ENCODE assay signal across 13 cellular contexts in genomic region chr16:81482329-81483063, GRCh38. TPM values are rescaled to one million over a fixed set of nuclear protein-coding genes. Genes with fewer than 3 reads are reported as not detected.
DNase-seq lines count a peak whose midpoint lies in the region; ATAC-seq, FAIRE-seq and TF ChIP-seq lines count a peak whose summit lies in the region.
"Had no signal": no experiment of that assay in that cellular context is flagged by ENCODE, and none has a peak within 500 bp of the region (broad histone marks: within the 10 kb centered on the region; RNA-seq: fewer than 3 reads in every experiment).

No MANE protein-coding gene starts in this region.

- WGBS in H9 (ENCODE audit: extremely low coverage, insufficient read length, low lambda C conversion rate) = no CpG with 5 or more reads among the region's 15 CpGs

- H3K18ac ChIP-seq in H9 (ENCODE audit: insufficient read length, low read depth, low read length) = no peak overlapping the region

- H4K5ac ChIP-seq in H9 (ENCODE audit: insufficient read length, low read depth, low read length) = no peak overlapping the region

- no peak overlapping the region for H3K56ac ChIP-seq in H9 (ENCODE audit: insufficient read length, low read depth, low read length)

- no peak overlapping the region; the same call in 1 of the 2 replicates for H3K14ac ChIP-seq in H9 (ENCODE audit: insufficient read depth, low read length)

- H3K27me3 Mint-ChIP-seq in CD4-positive, CD25-positive, alpha-beta regulatory T cell = no peaks in the 10 kb centered on the region
- H3K27me3 Mint-ChIP-seq in H9 (ENCODE audit: low read depth) (no peaks in the 10 kb centered on the region), astrocyte (ENCODE audit: low read depth, unreplicated experiment) (no peaks in the 10 kb centered on the region)
- no peaks in the 10 kb centered on the region for H3K27me3 Mint-ChIP-seq in natural killer cell treated with Interleukin-12 subunit alpha and Interleukin-12 subunit beta and Interleukin-15 and Interleukin-18, amount 100 ng/mL, for 72 hours

- H3T11ph ChIP-seq in H9 (ENCODE audit: low read length) = no peak overlapping the region

- no peak overlapping the region for H3K4ac ChIP-seq in H9 (ENCODE audit: low read depth, low read length)

- H3K27ac Mint-ChIP-seq in CD4-positive, CD25-positive, alpha-beta regulatory T cell = peak overlapping the region in 2 of 3 donors; percentile 65 to 80
- H3K27ac Mint-ChIP-seq in H9 = peak overlapping the region in 2 of 3 experiments; percentile 65 to 82; a peak in 5 of 7 replicates
- H3K27ac Mint-ChIP-seq in astrocyte (ENCODE audit: unreplicated experiment) = peak overlapping the region; percentile 12
- peak overlapping the region; percentile 81 to 98 for H3K27ac Mint-ChIP-seq in natural killer cell treated with Interleukin-12 subunit alpha and Interleukin-12 subunit beta and Interleukin-15 and Interleukin-18, amount 100 ng/mL, for 72 hours

- TF ChIP-seq CTCF in H9 (conservative IDR thresholded peaks at IDR 0.05) = no peak
- TF ChIP-seq CTCF in astrocyte (IDR thresholded peaks at IDR 0.05; ENCODE audit: insufficient read depth, low read depth, low read length) = no peak

- no peak overlapping the region for H2BK20ac ChIP-seq in H9 (ENCODE audit: low read depth, low read length, poor library complexity, severe bottlenecking)

- no peak overlapping the region for H2BK120ac ChIP-seq in H9 (ENCODE audit: low read depth, low read length, poor library complexity, severe bottlenecking)

- no peaks in the 10 kb centered on the region for H3K23me2 ChIP-seq in H9 (ENCODE audit: insufficient read length, low read depth, low read length, poor library complexity, severe bottlenecking)

- H3K9ac ChIP-seq in H9 (ENCODE audit: extremely low read depth, insufficient read length, low read length) (no peak overlapping the region), astrocyte (ENCODE audit: low read length) (no peak overlapping the region)

- peaks cover 17% of the 10 kb centered on the region; the same call in 1 of the 2 replicates for H3K79me2 ChIP-seq in H9 (ENCODE audit: insufficient read depth, low read length)
- peaks cover 81% of the 10 kb centered on the region for H3K79me2 ChIP-seq in astrocyte (ENCODE audit: insufficient read depth, low read length)

- no peak overlapping the region for H3K4me2 ChIP-seq in H9 (ENCODE audit: insufficient read depth, insufficient read length, low read length)
- no peak overlapping the region for H3K4me2 ChIP-seq in astrocyte (ENCODE audit: low read length)

- H2BK5ac ChIP-seq in H9 (ENCODE audit: insufficient read length, low read length) = no peak overlapping the region

- no peak overlapping the region for H4K8ac ChIP-seq in H9 (replicated peaks; ENCODE audit: insufficient read length, low read depth, low read length)

- peaks cover 9% of the 10 kb centered on the region for H3K36me3 Mint-ChIP-seq in CD4-positive, CD25-positive, alpha-beta regulatory T cell
- peaks cover 4 to 23% (median 9%) of the 10 kb centered on the region in 3 experiments; a peak in 4 of 7 replicates for H3K36me3 Mint-ChIP-seq in H9 (ENCODE audit: insufficient read depth in 1 of 3, low read depth in 3 of 3)
- peaks cover 16% of the 10 kb centered on the region for H3K36me3 Mint-ChIP-seq in astrocyte (ENCODE audit: low read depth, unreplicated experiment)
- H3K36me3 Mint-ChIP-seq in natural killer cell treated with Interleukin-12 subunit alpha and Interleukin-12 subunit beta and Interleukin-15 and Interleukin-18, amount 100 ng/mL, for 72 hours = no peaks in the 10 kb centered on the region

- no peak for DNase-seq in CD4-positive, CD25-positive, alpha-beta regulatory T cell
- no peak for DNase-seq in H9
- DNase-seq in astrocyte (ENCODE audit: low read depth) = no peak
- no peak for DNase-seq in natural killer cell treated with Interleukin-12 subunit alpha and Interleukin-12 subunit beta and Interleukin-15 and Interleukin-18, amount 100 ng/mL, for 72 hours (ENCODE audit: low spot score)
- no peak for DNase-seq in stimulated activated CD4-positive, alpha-beta T cell treated with anti-CD3 and anti-CD28 coated beads, Interleukin-4, amount 100 ng/mL, for 4 hours
- no peak for DNase-seq in stimulated activated CD4-positive, alpha-beta T cell treated with anti-CD3 and anti-CD28 coated beads, Interleukin-15, amount 100 ng/mL, for 24 hours
- DNase-seq: activated T-cell treated with anti-CD3 and anti-CD28 coated beads, Interleukin-2, amount 50 U/mL, for 1 hour; aorta; dorsolateral prefrontal cortex; NCI-H2029 treated with DMSO at 0.1 percent for 48 hours; NCI-H82 had no signal

- H3K4me3 ChIP-seq in CD4-positive, CD25-positive, alpha-beta regulatory T cell (ENCODE audit: low read depth, low read length) = no peak overlapping the region
- H3K4me3 ChIP-seq in astrocyte (ENCODE audit: insufficient read depth, low read depth, low read length) = no peak overlapping the region
- H3K4me3 ChIP-seq: dorsolateral prefrontal cortex had no signal

- no peaks in the 10 kb centered on the region for H4K20me1 ChIP-seq in H9 (ENCODE audit: control insufficient read depth, insufficient read depth, insufficient read length)
- H4K20me1 ChIP-seq in astrocyte (ENCODE audit: insufficient read depth, low read length) = peaks cover 94% of the 10 kb centered on the region

- peaks cover 0 to 1% (median 0%) of the 10 kb centered on the region in 7 donors for H3K9me3 Mint-ChIP-seq in CD4-positive, CD25-positive, alpha-beta regulatory T cell
- H3K9me3 Mint-ChIP-seq in H9 (no peaks in the 10 kb centered on the region), astrocyte (ENCODE audit: unreplicated experiment) (no peaks in the 10 kb centered on the region)
- no peaks in the 10 kb centered on the region for H3K9me3 Mint-ChIP-seq in natural killer cell treated with Interleukin-12 subunit alpha and Interleukin-12 subunit beta and Interleukin-15 and Interleukin-18, amount 100 ng/mL, for 72 hours

- no peaks in the 10 kb centered on the region for H3K36me3 ChIP-seq in CD4-positive, CD25-positive, alpha-beta regulatory T cell (ENCODE audit: control insufficient read depth, insufficient read depth, low read length)
- no peaks in the 10 kb centered on the region for H3K36me3 ChIP-seq in astrocyte (ENCODE audit: insufficient read depth, low read length)

- H4K91ac ChIP-seq in H9 (ENCODE audit: insufficient read length, low read depth, low read length) = no peak overlapping the region

- no peak for ATAC-seq in CD4-positive, CD25-positive, alpha-beta regulatory T cell (ENCODE audit: low read depth in 2 of 2)
- ATAC-seq in natural killer cell treated with Interleukin-12 subunit alpha and Interleukin-12 subunit beta and Interleukin-15 and Interleukin-18, amount 100 ng/mL, for 72 hours = no peak
- no peak for ATAC-seq in GM18502 (IDR thresholded peaks at IDR 0.05; ENCODE audit: poor library complexity, unreplicated experiment)
- no peak for ATAC-seq in HG02678 (IDR thresholded peaks at IDR 0.05; ENCODE audit: unreplicated experiment)

- H2AK5ac ChIP-seq in H9 (ENCODE audit: insufficient read length, low read length) = no peak overlapping the region

- peaks cover 10 to 67% (median 34%) of the 10 kb centered on the region in 4 donors for H3K4me1 Mint-ChIP-seq in CD4-positive, CD25-positive, alpha-beta regulatory T cell
- H3K4me1 Mint-ChIP-seq in H9 (peaks cover 46 to 47% of the 10 kb centered on the region in 2 experiments), astrocyte (ENCODE audit: low read depth, unreplicated experiment) (peaks cover 33% of the 10 kb centered on the region)
- peaks cover 62 to 68% of the 10 kb centered on the region in 2 donors for H3K4me1 Mint-ChIP-seq in natural killer cell treated with Interleukin-12 subunit alpha and Interleukin-12 subunit beta and Interleukin-15 and Interleukin-18, amount 100 ng/mL, for 72 hours (ENCODE audit: low read depth in 2 of 2)

- peaks cover 7% of the 10 kb centered on the region for H3K79me1 ChIP-seq in H9 (ENCODE audit: insufficient read depth, low read depth, low read length, poor library complexity, severe bottlenecking)

- no peak overlapping the region for H3K4me3 Mint-ChIP-seq in CD4-positive, CD25-positive, alpha-beta regulatory T cell
- H3K4me3 Mint-ChIP-seq in H9 = no peak overlapping the region
- no peak overlapping the region for H3K4me3 Mint-ChIP-seq in astrocyte (ENCODE audit: unreplicated experiment)
- H3K4me3 Mint-ChIP-seq in natural killer cell treated with Interleukin-12 subunit alpha and Interleukin-12 subunit beta and Interleukin-15 and Interleukin-18, amount 100 ng/mL, for 72 hours = peak overlapping the region; percentile 90

- H3K9me3 ChIP-seq in CD4-positive, CD25-positive, alpha-beta regulatory T cell (ENCODE audit: control insufficient read depth in 2 of 2, low read length in 2 of 2) = no peaks in the 10 kb centered on the region
- H3K9me3 ChIP-seq in H9 (ENCODE audit: control insufficient read depth, low read depth, low read length) (no peaks in the 10 kb centered on the region), astrocyte (ENCODE audit: insufficient read depth, low read depth, low read length) (no peaks in the 10 kb centered on the region)

- H3K27me3 ChIP-seq in CD4-positive, CD25-positive, alpha-beta regulatory T cell (ENCODE audit: control insufficient read depth, insufficient read depth, low read length) = no peaks in the 10 kb centered on the region
- no peaks in the 10 kb centered on the region for H3K27me3 ChIP-seq in H9 (ENCODE audit: insufficient read depth, low read length)
- H3K27me3 ChIP-seq in astrocyte (ENCODE audit: insufficient read depth, low read length) = no peaks in the 10 kb centered on the region
- H3K27me3 ChIP-seq: dorsolateral prefrontal cortex had no signal

- no peak overlapping the region for H2BK12ac ChIP-seq in H9 (ENCODE audit: insufficient read length, low read depth, low read length)

- H2AFZ ChIP-seq in H9 (ENCODE audit: low read length) = no peak overlapping the region
- H2AFZ ChIP-seq in astrocyte (ENCODE audit: low read depth, low read length) = no peak overlapping the region

- no peak overlapping the region for H3K23ac ChIP-seq in H9 (ENCODE audit: insufficient read length, low read depth, low read length)

- no peak for FAIRE-seq in astrocyte (lab: Jason Lieb, UNC)

- H2BK15ac ChIP-seq in H9 (ENCODE audit: low read depth, low read length) = no peak overlapping the region

- no peak overlapping the region for H3K27ac ChIP-seq in CD4-positive, CD25-positive, alpha-beta regulatory T cell (ENCODE audit: insufficient read depth, low read length, poor library complexity, severe bottlenecking)
- no peak overlapping the region for H3K27ac ChIP-seq in H9 (ENCODE audit: insufficient read length, low read depth, low read length)
- no peak overlapping the region for H3K27ac ChIP-seq in astrocyte (ENCODE audit: low read depth, low read length)

- H3K4me1 ChIP-seq in CD4-positive, CD25-positive, alpha-beta regulatory T cell (ENCODE audit: control insufficient read depth, insufficient read depth, low read length, poor library complexity, severe bottlenecking) = peaks cover 33% of the 10 kb centered on the region
- H3K4me1 ChIP-seq in H9 (ENCODE audit: insufficient read depth, low read length) (peaks cover 3% of the 10 kb centered on the region; the same call in 1 of the 2 replicates), astrocyte (ENCODE audit: insufficient read depth, low read length) (peaks cover 34% of the 10 kb centered on the region)

RNA-seq across cellular contexts. Expression of gene CMIP, which starts 37.9 kb away (rescaled TPM):
- total RNA-seq in CD4-positive, CD25-positive, alpha-beta regulatory T cell = 49.7 TPM
- polyA plus RNA-seq in CD4-positive, CD25-positive, alpha-beta regulatory T cell = under 1 TPM; 0.21 to 0.96 (median 0.76) TPM
- 48.2 and 49.7 TPM in 2 replicates for total RNA-seq in H9 (2021)
- total RNA-seq in astrocyte = 64.5 and 71.5 TPM in 2 replicates
- total RNA-seq in natural killer cell treated with Interleukin-12 subunit alpha and Interleukin-12 subunit beta and Interleukin-15 and Interleukin-18, amount 100 ng/mL, for 72 hours = 10 to 100 TPM; 48.0 to 57.6 TPM

Comparison
In these comparisons a context has a peak if more than half of its experiments do, and no peak if none do; other contexts are left out.
1. H3K27ac Mint-ChIP-seq: peak in every context shown above with its lines; median percentile 90 in natural killer cell treated with Interleukin-12 subunit alpha and Interleukin-12 subunit beta and Interleukin-15 and Interleukin-18, amount 100 ng/mL, for 72 hours; 74 in H9; 72 in CD4-positive, CD25-positive, alpha-beta regulatory T cell; 12 in astrocyte.